ENCODE assay signal across 13 cellular contexts in genomic region chr20:57685134-57685851, GRCh38. TPM values are rescaled to one million over a fixed set of nuclear protein-coding genes. Genes with fewer than 3 reads are reported as not detected.
DNase-seq lines count a peak whose midpoint lies in the region; ATAC-seq and TF ChIP-seq lines count a peak whose summit lies in the region.
"Had no signal": no experiment of that assay in that cellular context is flagged by ENCODE, and none has a peak within 500 bp of the region (broad histone marks: within the 10 kb centered on the region; RNA-seq: fewer than 3 reads in every experiment).

No MANE protein-coding gene starts in this region.

- POLR2A ChIA-PET in HEK293 (lab: Yijun Ruan, JAX) (no interaction called here), RWPE1 (lab: Yijun Ruan, JAX; ENCODE audit: low non-redundant PET) (no interaction called here)

- intact Hi-C loops in heart left ventricle (cut with DNase I) = no loop called here

- WGBS in heart left ventricle, 4 donors = 26 to 46% (median 37%) methylated on average over 23 of the region's 23 CpGs

- no peaks in the 10 kb centered on the region for H3K9me3 ChIP-seq in HEK293 (ENCODE audit: control insufficient read depth, insufficient read depth, low read depth, low read length)
- H3K9me3 ChIP-seq in heart left ventricle = no peaks in the 10 kb centered on the region
- H3K9me3 ChIP-seq: MG63 had no signal

- H3K36me3 Mint-ChIP-seq in natural killer cell treated with Interleukin-12 subunit alpha and Interleukin-12 subunit beta and Interleukin-15 and Interleukin-18, amount 100 ng/mL, for 72 hours = no peaks in the 10 kb centered on the region
- no peaks in the 10 kb centered on the region for H3K36me3 Mint-ChIP-seq in activated naive CD4-positive, alpha-beta T cell treated with anti-CD3 and anti-CD28 coated beads, Interleukin-2, amount 50 U/mL, for 72 hours
- H3K36me3 Mint-ChIP-seq: activated naive CD8-positive, alpha-beta T cell had no signal

- CTCF ChIA-PET in HEK293 (lab: Yijun Ruan, JAX) (interaction anchor here (0.7 to 0.8 kb wide), 2 partner anchors 63 to 302 kb away, joined by 3 read pairs; no protein-coding TSS in a partner anchor), RWPE1 (lab: Yijun Ruan, JAX) (interaction anchor here (0.9 kb wide), 1 partner anchor 187 kb away, joined by 3 read pairs; no protein-coding TSS in a partner anchor)

- ATAC-seq in heart left ventricle (peak; percentile 49 to 70 (median 59)), GM18909 (IDR thresholded peaks at IDR 0.05; ENCODE audit: poor library complexity, unreplicated experiment) (no peak)
- no peak for ATAC-seq in natural killer cell treated with Interleukin-12 subunit alpha and Interleukin-12 subunit beta and Interleukin-15 and Interleukin-18, amount 100 ng/mL, for 72 hours
- no peak for ATAC-seq in activated naive CD4-positive, alpha-beta T cell treated with anti-CD3 and anti-CD28 coated beads, Interleukin-2, amount 50 U/mL, for 72 hours
- ATAC-seq: HCT116 had no signal

- no peak for TF ChIP-seq CTCF in HEK293 (tag by site-specific recombination; IDR thresholded peaks at IDR 0.05)
- TF ChIP-seq CTCF in RWPE1 (conservative IDR thresholded peaks at IDR 0.05; ENCODE audit: low read depth) = no peak
- TF ChIP-seq CTCF in heart left ventricle (IDR thresholded peaks at IDR 0.05) = no peak

- H3K4me1 Mint-ChIP-seq in natural killer cell treated with Interleukin-12 subunit alpha and Interleukin-12 subunit beta and Interleukin-15 and Interleukin-18, amount 100 ng/mL, for 72 hours (ENCODE audit: low read depth in 2 of 2) = peaks cover 9 to 14% of the 10 kb centered on the region in 2 donors

- H3K27ac ChIP-seq in HEK293 (ENCODE audit: extremely low read depth, low read depth, low read length) (no peak overlapping the region), RWPE1 (peak overlapping the region; percentile 96), heart left ventricle (peak overlapping the region in 11 of 12 donors; percentile 21 to 71 (median 51))

- H3K36me3 ChIP-seq in HEK293 (ENCODE audit: control insufficient read depth in 2 of 2, insufficient read depth in 1 of 2, low read length in 2 of 2) (no peaks in the 10 kb centered on the region), heart left ventricle (no peaks in the 10 kb centered on the region)
- H3K36me3 ChIP-seq: MG63 had no signal

- H3K4me3 ChIP-seq in HEK293 (ENCODE audit: low read depth, low read length) = no peak overlapping the region
- peak overlapping the region in 8 of 12 donors; percentile 5 to 31 (median 19) for H3K4me3 ChIP-seq in heart left ventricle
- H3K4me3 ChIP-seq: MG63 had no signal

- no peak for DNase-seq in RWPE1 (ENCODE audit: low spot score)
- DNase-seq in heart left ventricle = peak in 3 of 5 donors; percentile 45 to 67 (median 61)
- DNase-seq in retina = peak; percentile 76
- no peak for DNase-seq in natural killer cell treated with Interleukin-12 subunit alpha and Interleukin-12 subunit beta and Interleukin-15 and Interleukin-18, amount 100 ng/mL, for 72 hours (ENCODE audit: low spot score)
- no peak for DNase-seq in activated naive CD4-positive, alpha-beta T cell treated with anti-CD3 and anti-CD28 coated beads, Interleukin-2, amount 50 U/mL, for 72 hours (ENCODE audit: low spot score in 2 of 2)
- DNase-seq in SHP77 (lab: John Stamatoyannopoulos, UW) = no peak
- DNase-seq: COR-L47, MG63, NCI-H524 had no signal

- H3K27me3 Mint-ChIP-seq in natural killer cell treated with Interleukin-12 subunit alpha and Interleukin-12 subunit beta and Interleukin-15 and Interleukin-18, amount 100 ng/mL, for 72 hours = peaks cover 13 to 14% of the 10 kb centered on the region in 2 donors
- H3K27me3 Mint-ChIP-seq: activated naive CD8-positive, alpha-beta T cell had no signal

- TF ChIP-seq POLR2A in heart left ventricle (IDR thresholded peaks at IDR 0.05) = no peak

- H3K9me3 Mint-ChIP-seq in natural killer cell treated with Interleukin-12 subunit alpha and Interleukin-12 subunit beta and Interleukin-15 and Interleukin-18, amount 100 ng/mL, for 72 hours = no peaks in the 10 kb centered on the region
- H3K9me3 Mint-ChIP-seq in activated naive CD4-positive, alpha-beta T cell treated with anti-CD3 and anti-CD28 coated beads, Interleukin-2, amount 50 U/mL, for 72 hours = no peaks in the 10 kb centered on the region

- H3K4me3 Mint-ChIP-seq in natural killer cell treated with Interleukin-12 subunit alpha and Interleukin-12 subunit beta and Interleukin-15 and Interleukin-18, amount 100 ng/mL, for 72 hours = no peak overlapping the region
- H3K4me3 Mint-ChIP-seq: activated naive CD8-positive, alpha-beta T cell had no signal

- no peaks in the 10 kb centered on the region for H3K27me3 ChIP-seq in heart left ventricle
- H3K27me3 ChIP-seq: MG63 had no signal

- H3K27ac Mint-ChIP-seq in natural killer cell treated with Interleukin-12 subunit alpha and Interleukin-12 subunit beta and Interleukin-15 and Interleukin-18, amount 100 ng/mL, for 72 hours = no peak overlapping the region
- no peak overlapping the region for H3K27ac Mint-ChIP-seq in activated naive CD4-positive, alpha-beta T cell treated with anti-CD3 and anti-CD28 coated beads, Interleukin-2, amount 50 U/mL, for 72 hours
- H3K27ac Mint-ChIP-seq: activated naive CD8-positive, alpha-beta T cell had no signal

- H3K4me1 ChIP-seq in HEK293 (ENCODE audit: control insufficient read depth, insufficient read depth, low read length) = peaks cover 7% of the 10 kb centered on the region
- peaks cover 0 to 97% (median 53%) of the 10 kb centered on the region in 12 donors for H3K4me1 ChIP-seq in heart left ventricle

TF ChIP-seq in HEK293, 187 proteins besides CTCF, POLR2A, EP300 and RAD21 (continues in another document):
- TF ChIP-seq PRDM4 (tag by site-specific recombination; IDR thresholded peaks at IDR 0.05) (peak; percentile 66; the same call in 1 of the 2 replicates), ZNF560 (tag by site-specific recombination; IDR thresholded peaks at IDR 0.05; ENCODE audit: borderline replicate concordance) (no peak), ZNF580 (tag by site-specific recombination; IDR thresholded peaks at IDR 0.05) (no peak), REST (tag by site-specific recombination; IDR thresholded peaks at IDR 0.05) (no peak), ZEB2 (tag by site-specific recombination; IDR thresholded peaks at IDR 0.05) (no peak), ZNF394 (tag by site-specific recombination; IDR thresholded peaks at IDR 0.05; ENCODE audit: borderline replicate concordance) (no peak), ZNF366 (tag by site-specific recombination; conservative IDR thresholded peaks at IDR 0.05) (no peak)

RNA-seq across cellular contexts. Expression of gene PMEPA1, which starts 24.5 kb away (rescaled TPM):
- total RNA-seq in heart left ventricle = 10 to 100 TPM; 25.1 to 91.4 (median 30.0) TPM
- 100 to 1,000 TPM in 1 of 2 donors, 10 to 100 TPM in 1; 12.6 to 115 TPM for polyA plus RNA-seq in heart left ventricle
- under 1 TPM in 1 of 2 donors, not detected in 1; 0.08 TPM for total RNA-seq in natural killer cell treated with Interleukin-12 subunit alpha and Interleukin-12 subunit beta and Interleukin-15 and Interleukin-18, amount 100 ng/mL, for 72 hours
- 1 to 10 TPM; 2.2 to 3.9 TPM for total RNA-seq in activated naive CD4-positive, alpha-beta T cell treated with anti-CD3 and anti-CD28 coated beads, Interleukin-2, amount 50 U/mL, for 72 hours

Comparison
In these comparisons a context has a peak if more than half of its experiments do, and no peak if none do; other contexts are left out.
1. DNase-seq: peak in heart left ventricle (3 of 5) and retina (single experiment); none in RWPE1 (single experiment), natural killer cell treated with Interleukin-12 subunit alpha and Interleukin-12 subunit beta and Interleukin-15 and Interleukin-18, amount 100 ng/mL, for 72 hours (single experiment), activated naive CD4-positive, alpha-beta T cell treated with anti-CD3 and anti-CD28 coated beads, Interleukin-2, amount 50 U/mL, for 72 hours (0 of 2) and SHP77 (0 of 2).
2. ATAC-seq: peak in heart left ventricle (4 of 4); none in natural killer cell treated with Interleukin-12 subunit alpha and Interleukin-12 subunit beta and Interleukin-15 and Interleukin-18, amount 100 ng/mL, for 72 hours (0 of 2), GM18909 (single experiment) and activated naive CD4-positive, alpha-beta T cell treated with anti-CD3 and anti-CD28 coated beads, Interleukin-2, amount 50 U/mL, for 72 hours (0 of 2).
3. RNA of gene PMEPA1, which starts 24.5 kb away (total RNA-seq): 25.1 to 91.4 TPM in heart left ventricle; 2.2 to 3.9 TPM in activated naive CD4-positive, alpha-beta T cell treated with anti-CD3 and anti-CD28 coated beads, Interleukin-2, amount 50 U/mL, for 72 hours and 0.08 TPM in natural killer cell treated with Interleukin-12 subunit alpha and Interleukin-12 subunit beta and Interleukin-15 and Interleukin-18, amount 100 ng/mL, for 72 hours; every median in the first group is over 4 times any median in the second.